Comparison of ENCODE assay signal across 17 cellular contexts in genomic region chr2:105243961-105244360, GRCh38. TPM values are rescaled to one million over a fixed set of nuclear protein-coding genes. Genes with fewer than 3 reads are reported as not detected.
DNase-seq lines count a peak whose midpoint lies in the region; ATAC-seq and TF ChIP-seq lines count a peak whose summit lies in the region.
"Had no signal": no experiment of that assay in that cellular context is flagged by ENCODE, and none has a peak within 500 bp of the region (broad histone marks: within the 10 kb centered on the region; RNA-seq: fewer than 3 reads in every experiment).

No MANE protein-coding gene starts in this region.

- no peaks in the 10 kb centered on the region for H3K36me3 Mint-ChIP-seq in endodermal cell (ENCODE audit: low read depth)
- no peaks in the 10 kb centered on the region for H3K36me3 Mint-ChIP-seq in CD4-positive, alpha-beta memory T cell
- H3K36me3 Mint-ChIP-seq: T-cell had no signal

- no peaks in the 10 kb centered on the region for H3K79me1 ChIP-seq in neuronal stem cell (ENCODE audit: low read depth, low read length)

- ATAC-seq in GM18517 (IDR thresholded peaks at IDR 0.05; ENCODE audit: unreplicated experiment) (no peak), HG02571 (IDR thresholded peaks at IDR 0.05; ENCODE audit: unreplicated experiment) (no peak)
- ATAC-seq: activated CD8-positive, alpha-beta T cell treated with anti-CD3 and anti-CD28 coated beads, Interleukin-2, amount 10 ng/mL, durations not matched to agents 7 days and 5 days; T-cell had no signal

- H3K4ac ChIP-seq in neuronal stem cell (ENCODE audit: low read length), result no peak overlapping the region

- no peak overlapping the region for H3K4me3 Mint-ChIP-seq in endodermal cell
- no peak overlapping the region for H3K4me3 Mint-ChIP-seq in CD4-positive, alpha-beta memory T cell
- H3K4me3 Mint-ChIP-seq: activated CD8-positive, alpha-beta T cell treated with anti-CD3 and anti-CD28 coated beads, Interleukin-2, amount 10 ng/mL, durations not matched to agents 7 days and 5 days; T-cell had no signal

- H3K27me3 ChIP-seq in endodermal cell (ENCODE audit: control insufficient read depth, insufficient read depth, low read length, poor library complexity, severe bottlenecking) (no peaks in the 10 kb centered on the region), neuronal stem cell (ENCODE audit: control insufficient read depth in 3 of 3, insufficient read depth in 3 of 3, low read depth in 1 of 3, low read length in 3 of 3) (no peaks in the 10 kb centered on the region)
- H3K27me3 ChIP-seq in CD4-positive, alpha-beta memory T cell (ENCODE audit: insufficient read depth, low read length), result no peaks in the 10 kb centered on the region
- H3K27me3 ChIP-seq: dorsolateral prefrontal cortex, right atrium auricular region had no signal

- H3K4me3 ChIP-seq in GM12864 (ENCODE audit: low read depth, low read length) (no peak overlapping the region), endodermal cell (ENCODE audit: low read length) (no peak overlapping the region), neuronal stem cell (ENCODE audit: low read length in 2 of 2) (no peak overlapping the region)
- no peak overlapping the region for H3K4me3 ChIP-seq in CD4-positive, alpha-beta memory T cell (ENCODE audit: low read length in 2 of 2)
- H3K4me3 ChIP-seq: dorsolateral prefrontal cortex, heart right ventricle, right atrium auricular region had no signal

- peaks cover 5% of the 10 kb centered on the region for H3K9me3 Mint-ChIP-seq in endodermal cell
- peaks cover 0 to 2% (median 0%) of the 10 kb centered on the region in 8 donors for H3K9me3 Mint-ChIP-seq in CD4-positive, alpha-beta memory T cell
- H3K9me3 Mint-ChIP-seq: T-cell had no signal

- peaks cover 6% of the 10 kb centered on the region for H3K4me1 Mint-ChIP-seq in endodermal cell
- H3K4me1 Mint-ChIP-seq in CD4-positive, alpha-beta memory T cell, result no peaks in the 10 kb centered on the region
- H3K4me1 Mint-ChIP-seq: T-cell had no signal

- no peak overlapping the region for H4K91ac ChIP-seq in neuronal stem cell (ENCODE audit: low read depth, low read length, poor library complexity)

- DNase-seq in GM12864 (ENCODE audit: low read depth) (no peak), NCI-H69 (lab: John Stamatoyannopoulos, UW) (peak; percentile 36), endodermal cell (peak; percentile 85), neuronal stem cell (ENCODE audit: low spot score) (no peak), RPMI8226 (no peak)
- DNase-seq in CD4-positive, alpha-beta memory T cell, result no peak
- DNase-seq: activated CD8-positive, alpha-beta T cell treated with anti-CD3 and anti-CD28 coated beads, Interleukin-2, amount 10 ng/mL, durations not matched to agents 7 days and 5 days; activated naive CD4-positive, alpha-beta T cell treated with anti-CD3 and anti-CD28 coated beads, Interleukin-2, amount 50 U/mL, for 16 hours; DMS79; dorsolateral prefrontal cortex; heart right ventricle; NCI-H1417 treated with DMSO at 0.1 percent for 48 hours; NCI-H524 treated with DMSO at 0.1 percent for 48 hours; T-cell had no signal

- no peaks in the 10 kb centered on the region for H3K36me3 ChIP-seq in endodermal cell (ENCODE audit: control insufficient read depth, insufficient read depth, low read length)
- H3K36me3 ChIP-seq in neuronal stem cell (replicated peaks in 1 of 2; ENCODE audit: control insufficient read depth in 2 of 2, insufficient read depth in 2 of 2, low read length in 2 of 2), result no peaks in the 10 kb centered on the region
- H3K36me3 ChIP-seq in CD4-positive, alpha-beta memory T cell (ENCODE audit: insufficient read depth, low read length), result no peaks in the 10 kb centered on the region
- H3K36me3 ChIP-seq: heart right ventricle, right atrium auricular region had no signal

- no peak overlapping the region for H3K27ac Mint-ChIP-seq in endodermal cell
- no peak overlapping the region for H3K27ac Mint-ChIP-seq in CD4-positive, alpha-beta memory T cell
- H3K27ac Mint-ChIP-seq: activated CD8-positive, alpha-beta T cell treated with anti-CD3 and anti-CD28 coated beads, Interleukin-2, amount 10 ng/mL, durations not matched to agents 7 days and 5 days; T-cell had no signal

- H3K9ac ChIP-seq in endodermal cell (ENCODE audit: extremely low read depth, low read length, poor library complexity, severe bottlenecking), result no peak overlapping the region
- no peak overlapping the region for H3K9ac ChIP-seq in neuronal stem cell (ENCODE audit: low read depth, low read length, poor library complexity)

- no peak overlapping the region for H2BK120ac ChIP-seq in neuronal stem cell (ENCODE audit: low read depth, low read length)

- CTCF ChIA-PET in CD4-positive, alpha-beta memory T cell (lab: Charles Lee; ENCODE audit: partially characterized antibody), result no interaction called here

- WGBS in endodermal cell (ENCODE audit: insufficient coverage in 1 of 2, insufficient read length in 1 of 2), 2 experiments, result 73 to 77% methylated on average over 3 to 5 of the region's 5 CpGs
- no CpG with 5 or more reads among the region's 5 CpGs for WGBS in neuronal stem cell (ENCODE audit: extremely low coverage in 2 of 2, insufficient read length in 2 of 2, insufficient replicate concordance in 1 of 2), 2 donors

- H2BK15ac ChIP-seq in neuronal stem cell (ENCODE audit: low read length), result no peak overlapping the region

- peaks cover 14% of the 10 kb centered on the region for H3K27me3 Mint-ChIP-seq in endodermal cell (ENCODE audit: insufficient read depth)
- H3K27me3 Mint-ChIP-seq in CD4-positive, alpha-beta memory T cell, result peaks cover 2 to 5% of the 10 kb centered on the region in 2 donors

- POLR2A ChIA-PET in CD4-positive, alpha-beta memory T cell (lab: Charles Lee; ENCODE audit: partially characterized antibody), result no interaction called here

- H3K27ac ChIP-seq in endodermal cell (ENCODE audit: low read depth, low read length), result no peak overlapping the region
- H3K27ac ChIP-seq in neuronal stem cell (replicated peaks; ENCODE audit: low read length), result no peak overlapping the region
- no peak overlapping the region for H3K27ac ChIP-seq in CD4-positive, alpha-beta memory T cell (ENCODE audit: low read depth, low read length)
- H3K27ac ChIP-seq: dorsolateral prefrontal cortex, heart right ventricle, right atrium auricular region had no signal

- H3K4me1 ChIP-seq in endodermal cell (ENCODE audit: control insufficient read depth, insufficient read depth, low read length), result no peaks in the 10 kb centered on the region
- H3K4me1 ChIP-seq in neuronal stem cell (ENCODE audit: control insufficient read depth in 2 of 2, insufficient read depth in 1 of 2, low read depth in 1 of 2, low read length in 2 of 2), result peaks cover 2 to 3% of the 10 kb centered on the region in 2 donors
- no peaks in the 10 kb centered on the region for H3K4me1 ChIP-seq in CD4-positive, alpha-beta memory T cell (ENCODE audit: insufficient read depth, low read length)
- H3K4me1 ChIP-seq: heart right ventricle, right atrium auricular region had no signal

- no peak overlapping the region for H2BK5ac ChIP-seq in neuronal stem cell (ENCODE audit: low read length)

- H2BK12ac ChIP-seq in neuronal stem cell (ENCODE audit: low read length), result no peak overlapping the region

- H3K9me3 ChIP-seq in endodermal cell (ENCODE audit: control insufficient read depth, low read length) (no peaks in the 10 kb centered on the region), neuronal stem cell (replicated peaks in 1 of 2; ENCODE audit: control insufficient read depth in 2 of 2, insufficient read depth in 1 of 2, low read depth in 1 of 2, low read length in 2 of 2) (no peaks in the 10 kb centered on the region)
- no peaks in the 10 kb centered on the region for H3K9me3 ChIP-seq in CD4-positive, alpha-beta memory T cell (ENCODE audit: control insufficient read depth in 1 of 2, low read length in 2 of 2)
- H3K9me3 ChIP-seq: heart right ventricle, right atrium auricular region had no signal

- H3K14ac ChIP-seq in neuronal stem cell (ENCODE audit: low read length), result peak overlapping the region; percentile 9

- no peak overlapping the region for H3K4me2 ChIP-seq in neuronal stem cell (ENCODE audit: insufficient read depth, low read length, poor library complexity, severe bottlenecking)

- TF ChIP-seq CTCF in GM12864 (IDR thresholded peaks at IDR 0.05; ENCODE audit: low read depth, low read length, missing control alignments), result peak; percentile 26
- peak; percentile 86 for TF ChIP-seq CTCF in endodermal cell (conservative IDR thresholded peaks at IDR 0.05)

- H4K8ac ChIP-seq in neuronal stem cell (ENCODE audit: low read depth, low read length), result no peak overlapping the region

- peak overlapping the region; percentile 53 for H3K18ac ChIP-seq in neuronal stem cell (ENCODE audit: low read length)

- intact Hi-C loops in CD4-positive, alpha-beta memory T cell (cut with micrococcal nuclease), result no loop called here

- H3K23ac ChIP-seq in neuronal stem cell (ENCODE audit: low read depth, low read length, poor library complexity), result no peak overlapping the region

- H2AFZ ChIP-seq in neuronal stem cell (ENCODE audit: low read length), result no peak overlapping the region

- no peak overlapping the region for H2AK5ac ChIP-seq in neuronal stem cell (ENCODE audit: low read depth, low read length)

RNA-seq across cellular contexts. Expression of gene GPR45, which starts 2.4 kb away (rescaled TPM):
- total RNA-seq in endodermal cell, result not detected
- 0.28 TPM for polyA plus RNA-seq in endodermal cell (2013, experiment 1 of 2)
- not detected for polyA plus RNA-seq in endodermal cell (2013, experiment 2 of 2)
- polyA plus RNA-seq in neuronal stem cell (2013, experiment 1 of 2), result 0.17 TPM
- 0.14 TPM for polyA plus RNA-seq in neuronal stem cell (2013, experiment 2 of 2)
- not detected for total RNA-seq in CD4-positive, alpha-beta memory T cell
- polyA plus RNA-seq in CD4-positive, alpha-beta memory T cell, result not detected
- total RNA-seq: activated CD8-positive, alpha-beta T cell treated with anti-CD3 and anti-CD28 coated beads, Interleukin-2, amount 10 ng/mL, durations not matched to agents 7 days and 5 days; heart right ventricle; right atrium auricular region; T-cell had no signal
- polyA plus RNA-seq: heart right ventricle had no signal

Comparison
In these comparisons a context has a peak if more than half of its experiments do, and no peak if none do; other contexts are left out.
1. DNase-seq: peak in NCI-H69 (single experiment) and endodermal cell (single experiment); none in GM12864 (single experiment), neuronal stem cell (single experiment), RPMI8226 (single experiment) and CD4-positive, alpha-beta memory T cell (0 of 5).